Comparison of ENCODE assay signal across 8 cellular contexts in the genomic region with DNA sequence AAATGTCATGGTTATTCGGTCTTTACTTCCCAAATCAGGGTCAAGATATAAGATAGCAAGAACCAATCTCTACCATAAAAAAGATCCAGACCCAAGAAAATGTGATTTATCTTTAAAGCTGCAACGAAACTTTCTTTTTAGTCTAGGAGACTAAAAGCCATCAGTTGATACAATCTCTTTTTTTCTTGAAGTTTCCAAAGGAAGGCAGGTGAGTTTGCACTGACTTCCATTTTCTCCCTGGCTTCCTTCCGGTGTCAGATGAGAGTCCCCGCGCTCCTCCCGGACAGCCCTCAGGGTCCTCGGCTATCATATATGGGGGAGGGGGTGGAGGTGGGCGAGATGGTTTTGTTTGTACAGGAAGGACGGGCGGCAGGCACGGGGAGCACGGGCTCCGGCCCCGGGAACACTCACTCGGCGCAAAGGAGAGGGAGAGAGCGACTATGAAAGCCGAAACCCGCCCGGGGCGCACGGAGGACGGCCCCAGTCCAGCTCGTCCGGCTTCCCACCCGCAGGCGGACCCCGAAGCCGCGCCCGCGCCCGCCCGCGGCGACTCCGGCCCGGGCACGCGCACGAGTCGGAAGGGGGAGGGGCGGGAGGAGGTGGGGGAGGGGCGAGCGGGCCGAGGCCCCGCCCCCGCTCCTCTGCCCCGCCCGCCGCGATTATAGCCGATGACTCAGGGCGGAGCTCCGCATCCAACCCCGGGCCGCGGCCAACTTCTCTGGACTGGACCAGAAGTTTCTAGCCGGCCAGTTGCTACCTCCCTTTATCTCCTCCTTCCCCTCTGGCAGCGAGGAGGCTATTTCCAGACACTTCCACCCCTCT.
DNase-seq lines count a peak whose midpoint lies in the region; ATAC-seq and TF ChIP-seq lines count a peak whose summit lies in the region.

Gene BAG3 (plus strand): TSS at position 689 of the 822 bp plus-strand sequence. CDS start 296 bp downstream, outside the sequence.

- no peaks in the 10 kb centered on the region for H3K27me3 Mint-ChIP-seq in activated naive CD4-positive, alpha-beta T cell treated with anti-CD3 and anti-CD28 coated beads, Interleukin-2, amount 50 U/mL, for 24 hours

- peak; percentile 59 for ATAC-seq in GM21526 (IDR thresholded peaks at IDR 0.05; ENCODE audit: low FRiP score, unreplicated experiment)

- H3K4me3 Mint-ChIP-seq in activated naive CD4-positive, alpha-beta T cell treated with anti-CD3 and anti-CD28 coated beads, Interleukin-2, amount 50 U/mL, for 24 hours = peak within 1 kb of the TSS; percentile 98

- H3K27ac Mint-ChIP-seq in activated naive CD4-positive, alpha-beta T cell treated with anti-CD3 and anti-CD28 coated beads, Interleukin-2, amount 50 U/mL, for 24 hours = peak within 1 kb of the TSS; percentile 98

- peak; percentile 49 for TF ChIP-seq EP300 in Ishikawa (IDR thresholded peaks at IDR 0.05; ENCODE audit: borderline replicate concordance)

- no peak for TF ChIP-seq RAD21 in Ishikawa (IDR thresholded peaks at IDR 0.05; ENCODE audit: low read depth)

- no peaks in the 10 kb centered on the region for H3K36me3 Mint-ChIP-seq in activated naive CD4-positive, alpha-beta T cell treated with anti-CD3 and anti-CD28 coated beads, Interleukin-2, amount 50 U/mL, for 24 hours

- H3K9me3 Mint-ChIP-seq in activated naive CD4-positive, alpha-beta T cell treated with anti-CD3 and anti-CD28 coated beads, Interleukin-2, amount 50 U/mL, for 24 hours = no peaks in the 10 kb centered on the region

- peaks cover 41% of the 10 kb centered on the region for H3K4me1 Mint-ChIP-seq in activated naive CD4-positive, alpha-beta T cell treated with anti-CD3 and anti-CD28 coated beads, Interleukin-2, amount 50 U/mL, for 24 hours

- DNase-seq in DMS53 (lab: John Stamatoyannopoulos, UW) (peak; percentile 92), SKM-1 (lab: John Stamatoyannopoulos, UW; ENCODE audit: unreplicated experiment) (peak; percentile 67), globus pallidus (ENCODE audit: low spot score) (peak; percentile 90), nucleus accumbens (lab: John Stamatoyannopoulos, UW) (peak in 55 of 56 donors; percentile 18 to 98 (median 82)), superior temporal gyrus (ENCODE audit: extremely low spot score) (peak; percentile 78)

TF ChIP-seq in Ishikawa, 13 proteins besides CTCF, POLR2A, EP300 and RAD21:
- TF ChIP-seq TEAD4 (IDR thresholded peaks at IDR 0.05) (no peak), FOXM1 (IDR thresholded peaks at IDR 0.05; ENCODE audit: borderline replicate concordance, low read depth) (no peak), ZBTB7A (IDR thresholded peaks at IDR 0.05; ENCODE audit: low read depth) (peak; percentile 75; the same call in 1 of the 2 replicates), CREB1 (IDR thresholded peaks at IDR 0.05; ENCODE audit: low read depth) (0 out of 2 replicates have a peak, but pooled peaks have one; percentile 17), TAF1 (IDR thresholded peaks at IDR 0.05; ENCODE audit: low read depth) (peak; percentile 87), YY1 (IDR thresholded peaks at IDR 0.05; ENCODE audit: low read depth) (peak; percentile 69), EGR1 (IDR thresholded peaks at IDR 0.05) (peak; percentile 32; the same call in 1 of the 2 replicates), TCF12 (IDR thresholded peaks at IDR 0.05; ENCODE audit: low read depth) (peak; percentile 60), CEBPB (IDR thresholded peaks at IDR 0.05) (no peak), NFIC (IDR thresholded peaks at IDR 0.05) (0 out of 2 replicates have a peak, but pooled peaks have one; percentile 14), MAX (IDR thresholded peaks at IDR 0.05) (peak; percentile 33; the same call in 1 of the 2 replicates)
- TF ChIP-seq, protein P1, sequence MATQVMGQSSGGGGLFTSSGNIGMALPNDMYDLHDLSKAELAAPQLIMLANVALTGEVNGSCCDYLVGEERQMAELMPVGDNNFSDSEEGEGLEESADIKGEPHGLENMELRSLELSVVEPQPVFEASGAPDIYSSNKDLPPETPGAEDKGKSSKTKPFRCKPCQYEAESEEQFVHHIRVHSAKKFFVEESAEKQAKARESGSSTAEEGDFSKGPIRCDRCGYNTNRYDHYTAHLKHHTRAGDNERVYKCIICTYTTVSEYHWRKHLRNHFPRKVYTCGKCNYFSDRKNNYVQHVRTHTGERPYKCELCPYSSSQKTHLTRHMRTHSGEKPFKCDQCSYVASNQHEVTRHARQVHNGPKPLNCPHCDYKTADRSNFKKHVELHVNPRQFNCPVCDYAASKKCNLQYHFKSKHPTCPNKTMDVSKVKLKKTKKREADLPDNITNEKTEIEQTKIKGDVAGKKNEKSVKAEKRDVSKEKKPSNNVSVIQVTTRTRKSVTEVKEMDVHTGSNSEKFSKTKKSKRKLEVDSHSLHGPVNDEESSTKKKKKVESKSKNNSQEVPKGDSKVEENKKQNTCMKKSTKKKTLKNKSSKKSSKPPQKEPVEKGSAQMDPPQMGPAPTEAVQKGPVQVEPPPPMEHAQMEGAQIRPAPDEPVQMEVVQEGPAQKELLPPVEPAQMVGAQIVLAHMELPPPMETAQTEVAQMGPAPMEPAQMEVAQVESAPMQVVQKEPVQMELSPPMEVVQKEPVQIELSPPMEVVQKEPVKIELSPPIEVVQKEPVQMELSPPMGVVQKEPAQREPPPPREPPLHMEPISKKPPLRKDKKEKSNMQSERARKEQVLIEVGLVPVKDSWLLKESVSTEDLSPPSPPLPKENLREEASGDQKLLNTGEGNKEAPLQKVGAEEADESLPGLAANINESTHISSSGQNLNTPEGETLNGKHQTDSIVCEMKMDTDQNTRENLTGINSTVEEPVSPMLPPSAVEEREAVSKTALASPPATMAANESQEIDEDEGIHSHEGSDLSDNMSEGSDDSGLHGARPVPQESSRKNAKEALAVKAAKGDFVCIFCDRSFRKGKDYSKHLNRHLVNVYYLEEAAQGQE (IDR thresholded peaks at IDR 0.05; ENCODE audit: low read depth) = no peak
- TF ChIP-seq, protein P2, sequence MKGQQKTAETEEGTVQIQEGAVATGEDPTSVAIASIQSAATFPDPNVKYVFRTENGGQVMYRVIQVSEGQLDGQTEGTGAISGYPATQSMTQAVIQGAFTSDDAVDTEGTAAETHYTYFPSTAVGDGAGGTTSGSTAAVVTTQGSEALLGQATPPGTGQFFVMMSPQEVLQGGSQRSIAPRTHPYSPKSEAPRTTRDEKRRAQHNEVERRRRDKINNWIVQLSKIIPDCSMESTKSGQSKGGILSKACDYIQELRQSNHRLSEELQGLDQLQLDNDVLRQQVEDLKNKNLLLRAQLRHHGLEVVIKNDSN (IDR thresholded peaks at IDR 0.05) = peak; percentile 22; the same call in 1 of the 2 replicates

Comparison
In these comparisons a context has a peak if more than half of its experiments do, and no peak if none do; other contexts are left out.
1. Peak in every context shown above with its lines: DNase-seq and ATAC-seq.